ENCODE assay signal across 24 cellular contexts in the genomic region with DNA sequence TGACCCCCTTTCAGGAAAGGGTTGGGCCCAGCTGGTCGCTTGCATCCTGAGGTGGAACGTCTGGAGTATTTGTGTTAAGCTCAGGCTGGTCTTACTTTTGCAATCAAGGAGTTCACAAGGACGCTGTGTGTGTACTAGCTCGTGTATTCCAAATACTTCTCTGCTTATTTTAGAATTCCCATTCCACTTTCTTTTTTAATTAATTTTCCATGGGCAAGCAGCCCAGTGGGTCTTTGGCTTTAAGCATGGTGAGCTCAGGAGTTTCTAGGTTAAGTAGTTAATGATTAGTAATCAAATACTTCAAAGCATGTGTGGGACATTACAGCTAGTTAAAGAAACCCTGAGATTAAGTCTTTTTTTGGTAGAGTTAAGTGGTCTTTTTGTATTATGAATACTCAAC.
"Had no signal": no experiment of that assay in that cellular context is flagged by ENCODE, and none has a peak within 500 bp of the region (broad histone marks: within the 10 kb centered on the region; RNA-seq: fewer than 3 reads in every experiment).

No MANE protein-coding gene starts in this region.

- H3K9me3 ChIP-seq: adrenal gland, MG63 had no signal

- ATAC-seq: activated CD8-positive, alpha-beta T cell treated with anti-CD3 and anti-CD28 coated beads, Interleukin-2, amount 10 ng/mL, durations not matched to agents 7 days and 5 days; T-helper 17 cell; WTC11 had no signal

- H3K4me3 Mint-ChIP-seq: activated CD8-positive, alpha-beta T cell treated with anti-CD3 and anti-CD28 coated beads, Interleukin-2, amount 10 ng/mL, durations not matched to agents 7 days and 5 days; activated naive CD8-positive, alpha-beta T cell treated with anti-CD3 and anti-CD28 coated beads, Interleukin-2, amount 10 ng/mL, durations not matched to agents 7 days and 5 days; T-helper 17 cell; WTC11 had no signal

- H3K4me3 ChIP-seq: adrenal gland, MG63 had no signal

- H3K4me1 Mint-ChIP-seq: T-helper 17 cell, WTC11 had no signal

- H3K27me3 ChIP-seq: adrenal gland, MG63 had no signal

- H3K36me3 ChIP-seq: adrenal gland, MG63 had no signal

- H3K4me1 ChIP-seq: adrenal gland had no signal

- DNase-seq: activated CD4-positive, alpha-beta T cell treated with anti-CD3 and anti-CD28 coated beads for 48 hours; activated CD4-positive, alpha-beta T cell treated with anti-CD3 and anti-CD28 coated beads, Interleukin-2, amount 50 U/mL, for 4 hours; activated CD4-positive, CD25-positive, alpha-beta regulatory T cell treated with anti-CD3 and anti-CD28 coated beads, Interleukin-2, amount 50 U/mL, for 72 hours; activated CD8-positive, alpha-beta memory T cell treated with anti-CD3 and anti-CD28 coated beads, Interleukin-2, amount 50 U/mL, for 48 hours; activated CD8-positive, alpha-beta T cell treated with anti-CD3 and anti-CD28 coated beads, Interleukin-2, amount 10 ng/mL, durations not matched to agents 7 days and 5 days; activated naive CD4-positive, alpha-beta T cell treated with anti-CD3 and anti-CD28 coated beads, Interleukin-2, amount 50 U/mL, for 16 hours; activated naive CD8-positive, alpha-beta T cell treated with anti-CD3 and anti-CD28 coated beads, Interleukin-2, amount 10 ng/mL, durations not matched to agents 7 days and 5 days; activated T-cell treated with anti-CD3 and anti-CD28 coated beads, Interleukin-2, amount 50 U/mL, for 1 hour; anterior cingulate cortex; central memory CD4-positive, alpha-beta T cell; MG63; NCI-H1417 treated with DMSO at 0.1 percent for 48 hours; NCI-H1694; NCI-H2029; NCI-H2107; NCI-H2171 treated with DMSO at 0.1 percent for 48 hours; NCI-H226; NCI-H526; NCI-H774; SIG-M5; T-helper 17 cell; T-helper 9 cell had no signal

- H3K27ac Mint-ChIP-seq: activated CD8-positive, alpha-beta T cell treated with anti-CD3 and anti-CD28 coated beads, Interleukin-2, amount 10 ng/mL, durations not matched to agents 7 days and 5 days; activated naive CD8-positive, alpha-beta T cell treated with anti-CD3 and anti-CD28 coated beads, Interleukin-2, amount 10 ng/mL, durations not matched to agents 7 days and 5 days; T-helper 17 cell; WTC11 had no signal

- H3K27ac ChIP-seq: adrenal gland had no signal

- H3K9me3 Mint-ChIP-seq: activated naive CD8-positive, alpha-beta T cell treated with anti-CD3 and anti-CD28 coated beads, Interleukin-2, amount 10 ng/mL, durations not matched to agents 7 days and 5 days; WTC11 had no signal

- H3K36me3 Mint-ChIP-seq: activated naive CD8-positive, alpha-beta T cell treated with anti-CD3 and anti-CD28 coated beads, Interleukin-2, amount 10 ng/mL, durations not matched to agents 7 days and 5 days; WTC11 had no signal
